ENCODE assay signal across 1 cellular context in the genomic region with DNA sequence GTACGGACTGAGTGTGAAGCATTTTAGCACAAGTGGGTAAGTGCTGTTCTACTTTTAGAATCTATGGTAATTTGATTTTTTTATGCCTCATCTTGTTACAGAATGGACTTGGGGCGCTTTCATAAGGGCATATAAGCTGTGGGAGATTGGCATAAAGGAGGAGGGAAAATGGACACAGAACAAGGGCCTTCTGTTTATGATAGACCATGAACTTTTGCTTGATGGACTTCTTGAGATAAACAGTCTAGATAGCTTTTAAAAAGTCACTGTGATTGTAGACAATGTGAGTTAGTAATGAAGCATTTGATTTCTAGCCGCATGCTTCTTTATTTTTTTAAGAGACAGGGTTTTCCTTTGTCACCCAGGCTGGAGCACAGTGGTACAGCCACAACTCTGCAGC.
TF ChIP-seq lines count a peak whose summit lies in the region.

No MANE protein-coding gene starts in this region.

TF ChIP-seq in GM23338, 12 proteins besides CTCF, POLR2A, EP300 and RAD21:
- TF ChIP-seq, protein P1, sequence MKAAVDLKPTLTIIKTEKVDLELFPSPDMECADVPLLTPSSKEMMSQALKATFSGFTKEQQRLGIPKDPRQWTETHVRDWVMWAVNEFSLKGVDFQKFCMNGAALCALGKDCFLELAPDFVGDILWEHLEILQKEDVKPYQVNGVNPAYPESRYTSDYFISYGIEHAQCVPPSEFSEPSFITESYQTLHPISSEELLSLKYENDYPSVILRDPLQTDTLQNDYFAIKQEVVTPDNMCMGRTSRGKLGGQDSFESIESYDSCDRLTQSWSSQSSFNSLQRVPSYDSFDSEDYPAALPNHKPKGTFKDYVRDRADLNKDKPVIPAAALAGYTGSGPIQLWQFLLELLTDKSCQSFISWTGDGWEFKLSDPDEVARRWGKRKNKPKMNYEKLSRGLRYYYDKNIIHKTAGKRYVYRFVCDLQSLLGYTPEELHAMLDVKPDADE (IDR thresholded peaks at IDR 0.05) = no peak
- TF ChIP-seq CREB1 (CRISPR knock-in tag; IDR thresholded peaks at IDR 0.05; ENCODE audit: low read depth) (no peak), NANOG (IDR thresholded peaks at IDR 0.05; ENCODE audit: borderline replicate concordance) (no peak), ZNF462 (CRISPR knock-in tag; IDR thresholded peaks at IDR 0.05) (no peak), JUNB (IDR thresholded peaks at IDR 0.05; ENCODE audit: unreplicated experiment) (no peak)
TF ChIP-seq in GM23338: peak in this region for 0.
